Comparison of ENCODE assay signal across 16 cellular contexts in genomic region chr17:305090-305976, GRCh38. TPM values are rescaled to one million over a fixed set of nuclear protein-coding genes. Genes with fewer than 3 reads are reported as not detected.
DNase-seq lines count a peak whose midpoint lies in the region; ATAC-seq and TF ChIP-seq lines count a peak whose summit lies in the region.
"Had no signal": no experiment of that assay in that cellular context is flagged by ENCODE, and none has a peak within 500 bp of the region (broad histone marks: within the 10 kb centered on the region; RNA-seq: fewer than 3 reads in every experiment).

No MANE protein-coding gene starts in this region.

- no peaks in the 10 kb centered on the region; the same call in 2 of the 3 replicates for H3K9me3 Mint-ChIP-seq in GM23338
- H3K9me3 Mint-ChIP-seq: activated naive CD4-positive, alpha-beta T cell treated with anti-CD3 and anti-CD28 coated beads, Interleukin-2, amount 50 U/mL, for 24 hours; memory B cell had no signal

- H3K36me3 Mint-ChIP-seq in GM23338 (ENCODE audit: low read depth), result no peaks in the 10 kb centered on the region
- H3K36me3 Mint-ChIP-seq: activated naive CD4-positive, alpha-beta T cell treated with anti-CD3 and anti-CD28 coated beads, Interleukin-2, amount 50 U/mL, for 24 hours had no signal

- H3K27me3 Mint-ChIP-seq in GM23338 (ENCODE audit: insufficient read depth, low read depth, poor library complexity), result peaks cover 15% of the 10 kb centered on the region
- H3K27me3 Mint-ChIP-seq: activated naive CD4-positive, alpha-beta T cell treated with anti-CD3 and anti-CD28 coated beads, Interleukin-2, amount 50 U/mL, for 24 hours; memory B cell had no signal

- ATAC-seq in GM23338, result peak; percentile 7; the same call in 2 of the 3 replicates
- ATAC-seq in left lobe of liver, result peak; percentile 53
- ATAC-seq in GM19463 (IDR thresholded peaks at IDR 0.05; ENCODE audit: unreplicated experiment), result no peak

- peaks cover 24% of the 10 kb centered on the region for H3K4me1 Mint-ChIP-seq in GM23338
- H3K4me1 Mint-ChIP-seq: activated naive CD4-positive, alpha-beta T cell treated with anti-CD3 and anti-CD28 coated beads, Interleukin-2, amount 50 U/mL, for 24 hours had no signal

- 0 out of 2 replicates have a peak, but pooled peaks cover 7% of the 10 kb centered on the region for H3F3A ChIP-seq in GM23338 (replicated peaks; ENCODE audit: low read depth)

- no peaks in the 10 kb centered on the region for H3K9me2 ChIP-seq in GM23338 (ENCODE audit: insufficient read depth)

- H2AFZ ChIP-seq in GM23338, result no peak overlapping the region

- H3K4me3 ChIP-seq in GM23338, result no peak overlapping the region
- no peak overlapping the region for H3K4me3 ChIP-seq in BE2C (ENCODE audit: low read depth, low read length)
- H3K4me3 ChIP-seq: ovary, SK-N-MC had no signal

- no peaks in the 10 kb centered on the region for H3K9me3 ChIP-seq in BE2C
- H3K9me3 ChIP-seq: ovary had no signal

- H3K27ac ChIP-seq in GM23338 (ENCODE audit: low read depth), result no peak overlapping the region
- H3K27ac ChIP-seq: ovary, SK-N-MC had no signal

- no peak overlapping the region for H3K4me2 ChIP-seq in GM23338

- H3K4me1 ChIP-seq in GM23338 (ENCODE audit: insufficient read depth) (peaks cover 10% of the 10 kb centered on the region), BE2C (no peaks in the 10 kb centered on the region)

- no peaks in the 10 kb centered on the region for H3K27me3 ChIP-seq in GM23338 (ENCODE audit: insufficient read depth)
- H3K27me3 ChIP-seq in BE2C, result no peaks in the 10 kb centered on the region
- H3K27me3 ChIP-seq: ovary had no signal

- no peaks in the 10 kb centered on the region for H3K79me2 ChIP-seq in GM23338 (replicated peaks; ENCODE audit: insufficient read depth)

- H3K27ac Mint-ChIP-seq in GM23338, result no peak overlapping the region
- H3K27ac Mint-ChIP-seq: activated naive CD4-positive, alpha-beta T cell treated with anti-CD3 and anti-CD28 coated beads, Interleukin-2, amount 50 U/mL, for 24 hours; memory B cell had no signal

- H4K20me1 ChIP-seq in GM23338 (replicated peaks; ENCODE audit: insufficient read depth), result no peaks in the 10 kb centered on the region

- H3K4me3 Mint-ChIP-seq in GM23338, result peak overlapping the region; percentile 19; the same call in 1 of the 3 replicates
- H3K4me3 Mint-ChIP-seq: activated naive CD4-positive, alpha-beta T cell treated with anti-CD3 and anti-CD28 coated beads, Interleukin-2, amount 50 U/mL, for 24 hours; memory B cell had no signal

- peak in 1 of 2 experiments; percentile 46; a peak in 2 of 4 replicates for TF ChIP-seq CTCF in GM23338 (conservative IDR thresholded peaks at IDR 0.05; ENCODE audit: low read depth in 2 of 2)
- TF ChIP-seq CTCF in BE2C (IDR thresholded peaks at IDR 0.05; ENCODE audit: low read depth, low read length), result no peak

- DNase-seq in GM23338 (ENCODE audit: low spot score), result no peak
- DNase-seq in SW480 (ENCODE audit: low spot score), result peak; percentile 6
- no peak for DNase-seq in left lobe of liver (ENCODE audit: low spot score)
- peak; percentile 55 for DNase-seq in retina
- no peak for DNase-seq in OCI-M2 (lab: John Stamatoyannopoulos, UW; ENCODE audit: unreplicated experiment)
- DNase-seq in DMS79 (lab: John Stamatoyannopoulos, UW), result no peak
- DNase-seq in BE2C, result no peak
- DNase-seq: activated CD4-positive, alpha-beta T cell treated with anti-CD3 and anti-CD28 coated beads for 48 hours; effector memory CD4-positive, alpha-beta T cell; Kasumi-1; stimulated activated CD4-positive, alpha-beta T cell treated with anti-CD3 and anti-CD28 coated beads, Interleukin-15, amount 100 ng/mL, for 24 hours had no signal

- H3K36me3 ChIP-seq in GM23338 (ENCODE audit: insufficient read depth) (no peaks in the 10 kb centered on the region), BE2C (no peaks in the 10 kb centered on the region)
- H3K36me3 ChIP-seq: ovary had no signal

TF ChIP-seq in GM23338, 12 proteins besides CTCF, POLR2A, EP300 and RAD21:
- TF ChIP-seq, protein P1, sequence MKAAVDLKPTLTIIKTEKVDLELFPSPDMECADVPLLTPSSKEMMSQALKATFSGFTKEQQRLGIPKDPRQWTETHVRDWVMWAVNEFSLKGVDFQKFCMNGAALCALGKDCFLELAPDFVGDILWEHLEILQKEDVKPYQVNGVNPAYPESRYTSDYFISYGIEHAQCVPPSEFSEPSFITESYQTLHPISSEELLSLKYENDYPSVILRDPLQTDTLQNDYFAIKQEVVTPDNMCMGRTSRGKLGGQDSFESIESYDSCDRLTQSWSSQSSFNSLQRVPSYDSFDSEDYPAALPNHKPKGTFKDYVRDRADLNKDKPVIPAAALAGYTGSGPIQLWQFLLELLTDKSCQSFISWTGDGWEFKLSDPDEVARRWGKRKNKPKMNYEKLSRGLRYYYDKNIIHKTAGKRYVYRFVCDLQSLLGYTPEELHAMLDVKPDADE (IDR thresholded peaks at IDR 0.05), result no peak
- TF ChIP-seq POLR2AphosphoS5 (IDR thresholded peaks at IDR 0.05; ENCODE audit: low read depth) (no peak), STAT1 (IDR thresholded peaks at IDR 0.05; ENCODE audit: unreplicated experiment) (no peak), NANOG (IDR thresholded peaks at IDR 0.05; ENCODE audit: borderline replicate concordance) (no peak), CREB1 (CRISPR knock-in tag; IDR thresholded peaks at IDR 0.05; ENCODE audit: low read depth) (no peak)

RNA-seq across cellular contexts. Expression of gene RPH3AL, which starts 47.3 kb away (rescaled TPM):
- total RNA-seq in GM23338 (2014; rRNA removed; shearing (Covaris generic)), result 3.5 and 6.3 TPM in 2 replicates
- 2.7 and 3.5 TPM in 2 replicates for polyA plus RNA-seq in GM23338 (2016; fragmentation: Nextera tagmentation; extraction: Ambion mirVana)
- total RNA-seq in left lobe of liver, result 87.4 TPM
- 1.7 TPM for polyA plus RNA-seq in BE2C (2012; ENCODE audit: insufficient read depth, insufficient read length, low read depth)

Comparison
In these comparisons a context has a peak if more than half of its experiments do, and no peak if none do; other contexts are left out.
1. DNase-seq: peak in SW480 (single experiment) and retina (single experiment); none in GM23338 (single experiment), left lobe of liver (single experiment), OCI-M2 (single experiment), DMS79 (single experiment) and BE2C (single experiment).
2. RNA of gene RPH3AL, which starts 47.3 kb away (total RNA-seq): 87.4 TPM in left lobe of liver (single experiment); 3.5 to 6.3 TPM in GM23338; every median in the first group is over 10 times any median in the second.